ENCODE assay signal across 8 cellular contexts in genomic region chr2:240584486-240585031, GRCh38. TPM values are rescaled to one million over a fixed set of nuclear protein-coding genes. Genes with fewer than 3 reads are reported as not detected.
DNase-seq lines count a peak whose midpoint lies in the region; ATAC-seq and TF ChIP-seq lines count a peak whose summit lies in the region.

No MANE protein-coding gene starts in this region.

- intact Hi-C loops in CD8-positive, alpha-beta T cell (cut with DNase I, micrococcal nuclease) = loop anchor here (5.0 to 10.0 kb wide), 4 partner anchors 72 to 1118 kb away; partner anchors contain the start of genes ING5 (in 1 of the 2), NDUFA10 (in 1 of the 2) and PASK (in 1 of the 2)
- intact Hi-C loops in dendritic cell treated with granulocyte-macrophage colony-stimulating factor and Interleukin-4, amounts not matched to agents 40 ng/mL and 50 ng/mL, for 4 days (cut with micrococcal nuclease) = loop anchor here (2.0 to 5.0 kb wide), 2 partner anchors 18 to 72 kb away; no protein-coding TSS in a partner anchor

- H3K27me3 Mint-ChIP-seq in CD8-positive, alpha-beta T cell (ENCODE audit: low read depth) = no peaks in the 10 kb centered on the region
- no peaks in the 10 kb centered on the region for H3K27me3 Mint-ChIP-seq in dendritic cell treated with granulocyte-macrophage colony-stimulating factor and Interleukin-4, amounts not matched to agents 40 ng/mL and 50 ng/mL, for 4 days
- H3K27me3 Mint-ChIP-seq in progenitor cell of endocrine pancreas = no peaks in the 10 kb centered on the region

- H3K4me1 ChIP-seq in CD8-positive, alpha-beta T cell (ENCODE audit: insufficient read depth, low read length) = peaks cover 46% of the 10 kb centered on the region

- no peak for DNase-seq in CD8-positive, alpha-beta T cell
- peak; percentile 88 for DNase-seq in NOMO-1 treated with dmso at 0.1 percent for 144 hours (lab: John Stamatoyannopoulos, UW; ENCODE audit: unreplicated experiment)
- DNase-seq in progenitor cell of endocrine pancreas (ENCODE audit: low spot score, unreplicated experiment) = no peak
- DNase-seq in NCI-H1417 treated with DMSO at 0.1 percent for 48 hours (lab: John Stamatoyannopoulos, UW) = no peak
- DNase-seq in ACHN = no peak

- CTCF ChIA-PET in CD8-positive, alpha-beta T cell (lab: Charles Lee) = interaction anchor here (0.9 to 5.4 kb wide), 5 partner anchors 16 to 71 kb away, joined by 3 to 37 read pairs (median 14); partner anchors contain the start of genes DUSP28 and RNPEPL1

- H3K27ac ChIP-seq in CD8-positive, alpha-beta T cell (ENCODE audit: low read depth, low read length) = no peak overlapping the region

- H3K9me3 ChIP-seq in CD8-positive, alpha-beta T cell (ENCODE audit: low read length) = no peaks in the 10 kb centered on the region

- H3K36me3 Mint-ChIP-seq in CD8-positive, alpha-beta T cell = peaks cover 37% of the 10 kb centered on the region
- H3K36me3 Mint-ChIP-seq in dendritic cell treated with granulocyte-macrophage colony-stimulating factor and Interleukin-4, amounts not matched to agents 40 ng/mL and 50 ng/mL, for 4 days (ENCODE audit: low read depth) = peaks cover 51% of the 10 kb centered on the region
- H3K36me3 Mint-ChIP-seq in progenitor cell of endocrine pancreas (ENCODE audit: insufficient read depth) = peaks cover 7% of the 10 kb centered on the region

- H3K4me3 Mint-ChIP-seq in CD8-positive, alpha-beta T cell = peak overlapping the region; percentile 88
- H3K4me3 Mint-ChIP-seq in dendritic cell treated with granulocyte-macrophage colony-stimulating factor and Interleukin-4, amounts not matched to agents 40 ng/mL and 50 ng/mL, for 4 days = peak overlapping the region; percentile 92
- peak overlapping the region; percentile 93 for H3K4me3 Mint-ChIP-seq in progenitor cell of endocrine pancreas (ENCODE audit: low read depth)

- ATAC-seq in CD8-positive, alpha-beta T cell = no peak
- ATAC-seq in GM19025 (IDR thresholded peaks at IDR 0.05; ENCODE audit: low read depth, unreplicated experiment) (peak; percentile 42), HG03095 (IDR thresholded peaks at IDR 0.05; ENCODE audit: unreplicated experiment) (peak; percentile 57)

- POLR2A ChIA-PET in CD8-positive, alpha-beta T cell (lab: Charles Lee) = interaction anchor here (1.3 to 4.8 kb wide), 4 partner anchors 11 to 24 kb away, joined by 5 to 88 read pairs (median 26); partner anchors contain the start of gene DUSP28

- no peaks in the 10 kb centered on the region for H3K27me3 ChIP-seq in CD8-positive, alpha-beta T cell (ENCODE audit: insufficient read depth, low read length)

- no peak for TF ChIP-seq CTCF in CD8-positive, alpha-beta T cell (IDR thresholded peaks at IDR 0.05)
- TF ChIP-seq CTCF in progenitor cell of endocrine pancreas (IDR thresholded peaks at IDR 0.05; ENCODE audit: unreplicated experiment) = no peak

- peaks cover 2% of the 10 kb centered on the region for H3K9me3 Mint-ChIP-seq in CD8-positive, alpha-beta T cell
- H3K9me3 Mint-ChIP-seq in dendritic cell treated with granulocyte-macrophage colony-stimulating factor and Interleukin-4, amounts not matched to agents 40 ng/mL and 50 ng/mL, for 4 days = no peaks in the 10 kb centered on the region
- H3K9me3 Mint-ChIP-seq in progenitor cell of endocrine pancreas (ENCODE audit: low read depth) = no peaks in the 10 kb centered on the region

- H3K27ac Mint-ChIP-seq in CD8-positive, alpha-beta T cell = no peak overlapping the region
- peak overlapping the region; percentile 97 for H3K27ac Mint-ChIP-seq in dendritic cell treated with granulocyte-macrophage colony-stimulating factor and Interleukin-4, amounts not matched to agents 40 ng/mL and 50 ng/mL, for 4 days
- H3K27ac Mint-ChIP-seq in progenitor cell of endocrine pancreas = peak overlapping the region; percentile 29

- H3K4me3 ChIP-seq in CD8-positive, alpha-beta T cell (ENCODE audit: low read depth, low read length) = no peak overlapping the region

- peaks cover 66% of the 10 kb centered on the region for H3K4me1 Mint-ChIP-seq in CD8-positive, alpha-beta T cell (ENCODE audit: low read depth)
- H3K4me1 Mint-ChIP-seq in dendritic cell treated with granulocyte-macrophage colony-stimulating factor and Interleukin-4, amounts not matched to agents 40 ng/mL and 50 ng/mL, for 4 days (ENCODE audit: low read depth) = peaks cover 79% of the 10 kb centered on the region
- peaks cover 26% of the 10 kb centered on the region for H3K4me1 Mint-ChIP-seq in progenitor cell of endocrine pancreas (ENCODE audit: low read depth)

- in situ Hi-C loops in ACHN (cut with HindIII; ENCODE audit: low pct_ligation_motif_present, low pct_unique_long_range_greater_than_20kb, low sequenced_read_pairs) = no loop called here

- no peaks in the 10 kb centered on the region for H3K36me3 ChIP-seq in CD8-positive, alpha-beta T cell (ENCODE audit: insufficient read depth, low read length)

RNA-seq across cellular contexts. Expression of gene CAPN10, which starts 2.0 kb away (rescaled TPM):
- 10 to 100 TPM; 65.9 to 68.9 TPM for total RNA-seq in CD8-positive, alpha-beta T cell
- total RNA-seq in progenitor cell of endocrine pancreas = 65.5 and 67.2 TPM in 2 replicates

RNA-seq across cellular contexts. Expression of gene RNPEPL1, which starts 16.3 kb away (rescaled TPM):
- 10 to 100 TPM; 73.3 to 75.0 TPM for total RNA-seq in CD8-positive, alpha-beta T cell
- total RNA-seq in progenitor cell of endocrine pancreas = 50.8 and 52.2 TPM in 2 replicates

RNA-seq across cellular contexts. Expression of gene DUSP28, which starts 24.4 kb away (rescaled TPM):
- total RNA-seq in CD8-positive, alpha-beta T cell = 10 to 100 TPM; 16.4 to 17.3 TPM
- total RNA-seq in progenitor cell of endocrine pancreas = 4.9 and 6.4 TPM in 2 replicates

RNA-seq across cellular contexts. Expression of gene ANKMY1, which starts 26.8 kb away (rescaled TPM):
- total RNA-seq in CD8-positive, alpha-beta T cell = 10 to 100 TPM; 23.4 to 23.9 TPM
- total RNA-seq in progenitor cell of endocrine pancreas = 29.0 and 29.2 TPM in 2 replicates

RNA-seq across cellular contexts. Expression of gene GPR35, which starts 40.7 kb away (rescaled TPM):
- total RNA-seq in CD8-positive, alpha-beta T cell = 10 to 100 TPM; 17.5 to 18.7 TPM
- total RNA-seq in progenitor cell of endocrine pancreas = 5.8 and 6.5 TPM in 2 replicates
